ENCODE assay signal across 26 cellular contexts in genomic region chr7:123666492-123666891, GRCh38. TPM values are rescaled to one million over a fixed set of nuclear protein-coding genes. Genes with fewer than 3 reads are reported as not detected.
DNase-seq lines count a peak whose midpoint lies in the region; ATAC-seq, FAIRE-seq and TF ChIP-seq lines count a peak whose summit lies in the region.
"Had no signal": no experiment of that assay in that cellular context is flagged by ENCODE, and none has a peak within 500 bp of the region (broad histone marks: within the 10 kb centered on the region; RNA-seq: fewer than 3 reads in every experiment).

No MANE protein-coding gene starts in this region.

- H3K4me1 ChIP-seq in right atrium auricular region (peaks cover 0 to 17% of the 10 kb centered on the region in 2 donors), vagina (no peaks in the 10 kb centered on the region)
- H3K4me1 ChIP-seq: sigmoid colon, suprapubic skin had no signal

- H3K36me3 ChIP-seq in right atrium auricular region (peaks cover 39% of the 10 kb centered on the region), vagina (no peaks in the 10 kb centered on the region)
- H3K36me3 ChIP-seq: pancreas, sigmoid colon, suprapubic skin had no signal

- H3K27me3 ChIP-seq in right atrium auricular region (no peaks in the 10 kb centered on the region), vagina (no peaks in the 10 kb centered on the region)
- H3K27me3 ChIP-seq: pancreas, suprapubic skin had no signal

- H3K27ac ChIP-seq in right atrium auricular region (peak overlapping the region; percentile 31 to 36), vagina (no peak overlapping the region)
- H3K27ac ChIP-seq: pancreas, sigmoid colon, SK-N-MC, suprapubic skin had no signal

- FAIRE-seq in D721Med (lab: Jason Lieb, UNC): peak; percentile 96
- FAIRE-seq: H1, HepG2, pancreas had no signal

- ATAC-seq in HG03469 (IDR thresholded peaks at IDR 0.05; ENCODE audit: unreplicated experiment): no peak
- ATAC-seq in HG03342 (IDR thresholded peaks at IDR 0.05; ENCODE audit: unreplicated experiment): no peak
- ATAC-seq: activated CD4-positive, CD25-positive, alpha-beta regulatory T cell treated with anti-CD3 and anti-CD28 coated beads, Interleukin-2, amount 50 U/mL, for 24 hours; activated CD8-positive, alpha-beta T cell treated with anti-CD3 and anti-CD28 coated beads for 36 hours had no signal

- DNase-seq in D721Med (ENCODE audit: insufficient read length, low spot score): peak; percentile 65
- DNase-seq in NCI-H2081 (lab: John Stamatoyannopoulos, UW): peak; percentile 19 to 80
- DNase-seq in RKO (ENCODE audit: low spot score): peak; percentile 21
- no peak for DNase-seq in right atrium auricular region (ENCODE audit: low spot score)
- DNase-seq in vagina (ENCODE audit: extremely low spot score in 2 of 2): no peak
- DNase-seq in T1000 (lab: John Stamatoyannopoulos, UW): no peak
- DNase-seq: activated CD8-positive, alpha-beta T cell treated with anti-CD3 and anti-CD28 coated beads for 36 hours; activated naive CD4-positive, alpha-beta T cell; activated T-cell treated with anti-CD3 and anti-CD28 coated beads, Interleukin-2, amount 50 U/mL, for 1 hour; amygdala; C1 segment of cervical spinal cord; head of caudate nucleus; NCI-H1048; NCI-H2171; NCI-H774; sigmoid colon had no signal

- H3K9me3 ChIP-seq in right atrium auricular region (no peaks in the 10 kb centered on the region), vagina (no peaks in the 10 kb centered on the region)
- H3K9me3 ChIP-seq: pancreas, sigmoid colon, suprapubic skin had no signal

- no peak for TF ChIP-seq POLR2A in vagina (IDR thresholded peaks at IDR 0.05)

- TF ChIP-seq CTCF in D721Med (IDR thresholded peaks at IDR 0.05; ENCODE audit: insufficient read depth, missing control alignments) (no peak), right atrium auricular region (IDR thresholded peaks at IDR 0.05) (no peak), vagina (IDR thresholded peaks at IDR 0.05) (no peak)

- H3K4me3 ChIP-seq in right atrium auricular region: no peak overlapping the region
- H3K4me3 ChIP-seq in vagina: no peak overlapping the region
- H3K4me3 ChIP-seq: pancreas, sigmoid colon, SK-N-MC, suprapubic skin had no signal

- intact Hi-C loops in vagina (cut with DNase I): no loop called here

RNA-seq across cellular contexts. Expression of gene LMOD2, which starts 10.8 kb away (rescaled TPM):
- 100 to 1,000 TPM; 374 to 493 TPM for total RNA-seq in right atrium auricular region
- total RNA-seq in vagina: not detected
- total RNA-seq: activated CD8-positive, alpha-beta T cell treated with anti-CD3 and anti-CD28 coated beads for 36 hours; dermis microvascular lymphatic vessel endothelial cell; HepG2; LHCN-M2; sigmoid colon; suprapubic skin had no signal

Comparison
In these comparisons a context has a peak if more than half of its experiments do, and no peak if none do; other contexts are left out.
1. DNase-seq: peak in D721Med (single experiment), NCI-H2081 (2 of 2) and RKO (single experiment); none in right atrium auricular region (single experiment), vagina (0 of 2) and T1000 (single experiment).
2. RNA of gene LMOD2, which starts 10.8 kb away (total RNA-seq): 374 to 493 TPM in right atrium auricular region; not detected in vagina (single experiment); every median in the first group is over 100 times any median in the second.